Comparison of ENCODE assay signal across 1 cellular context in genomic region chr6:168331058-168331457, GRCh38.
TF ChIP-seq lines count a peak whose summit lies in the region.

No MANE protein-coding gene starts in this region.

TF ChIP-seq in HepG2, 621 proteins besides CTCF, POLR2A, EP300 and RAD21 (continued from another document and continues in another):
- TF ChIP-seq ZBTB40 (IDR thresholded peaks at IDR 0.05), result no peak
- TF ChIP-seq ZBTB40 (CRISPR knock-in tag; IDR thresholded peaks at IDR 0.05), result no peak
- no peak for TF ChIP-seq ZBTB20 (CRISPR knock-in tag; IDR thresholded peaks at IDR 0.05; ENCODE audit: borderline replicate concordance, low read depth)
- TF ChIP-seq ZKSCAN5 (CRISPR knock-in tag; IDR thresholded peaks at IDR 0.05), result no peak
- TF ChIP-seq RARA (CRISPR knock-in tag; IDR thresholded peaks at IDR 0.05), result peak; percentile 50; the same call in 1 of the 2 replicates
- TF ChIP-seq GATA4 (IDR thresholded peaks at IDR 0.05; ENCODE audit: borderline replicate concordance, low read depth), result no peak
- no peak for TF ChIP-seq NKX3-1 (CRISPR knock-in tag; IDR thresholded peaks at IDR 0.05)
- TF ChIP-seq ZNF503 (CRISPR knock-in tag; IDR thresholded peaks at IDR 0.05), result no peak
- no peak for TF ChIP-seq KLF16 (CRISPR knock-in tag; IDR thresholded peaks at IDR 0.05)
- no peak for TF ChIP-seq RBFOX2 (IDR thresholded peaks at IDR 0.05; ENCODE audit: low read depth, low read length)
- TF ChIP-seq SSRP1 (CRISPR knock-in tag; IDR thresholded peaks at IDR 0.05), result no peak
- TF ChIP-seq HIC2 (CRISPR knock-in tag; IDR thresholded peaks at IDR 0.05; ENCODE audit: low read depth), result peak; percentile 96
- no peak for TF ChIP-seq ZNF879 (CRISPR knock-in tag; IDR thresholded peaks at IDR 0.05)
- no peak for TF ChIP-seq CSRNP2 (CRISPR knock-in tag; conservative IDR thresholded peaks at IDR 0.05; ENCODE audit: low read depth)
- TF ChIP-seq ZNF207 (IDR thresholded peaks at IDR 0.05; ENCODE audit: borderline replicate concordance), result no peak
- TF ChIP-seq SPEN (CRISPR knock-in tag; IDR thresholded peaks at IDR 0.05; ENCODE audit: low read depth), result no peak
- TF ChIP-seq RBAK (CRISPR knock-in tag; IDR thresholded peaks at IDR 0.05), result no peak
- no peak for TF ChIP-seq FOXC1 (CRISPR knock-in tag; IDR thresholded peaks at IDR 0.05; ENCODE audit: borderline replicate concordance)
- no peak for TF ChIP-seq ZNF18 (CRISPR knock-in tag; IDR thresholded peaks at IDR 0.05; ENCODE audit: insufficient replicate concordance)
- no peak for TF ChIP-seq HINFP (CRISPR knock-in tag; IDR thresholded peaks at IDR 0.05; ENCODE audit: low read depth)
- TF ChIP-seq MXI1 (IDR thresholded peaks at IDR 0.05; ENCODE audit: borderline replicate concordance, low read depth, low read length), result no peak
- TF ChIP-seq ZBTB34 (CRISPR knock-in tag; IDR thresholded peaks at IDR 0.05), result peak; percentile 40; the same call in 1 of the 2 replicates
- no peak for TF ChIP-seq HNRNPH1 (optimal IDR thresholded peaks at IDR 0.05; ENCODE audit: low read depth, low read length)
- TF ChIP-seq SNAPC4 (CRISPR knock-in tag; IDR thresholded peaks at IDR 0.05), result no peak
- TF ChIP-seq TFDP1 (CRISPR knock-in tag; IDR thresholded peaks at IDR 0.05; ENCODE audit: borderline replicate concordance), result no peak
- TF ChIP-seq ZNF124 (CRISPR knock-in tag; IDR thresholded peaks at IDR 0.05), result no peak
- TF ChIP-seq ZNF737 (CRISPR knock-in tag; IDR thresholded peaks at IDR 0.05; ENCODE audit: borderline replicate concordance), result no peak
